1 cellular context compared by ENCODE assay signal in genomic region chr7:101126651-101127459, GRCh38.
TF ChIP-seq lines count a peak whose summit lies in the region.

Gene SERPINE1, plus strand, starts transcription at chr7:101127104. Its CDS starts 1,290 bp downstream, at chr7:101128394.

TF ChIP-seq in HEK293, 187 proteins besides CTCF, POLR2A, EP300 and RAD21 (continued from another document):
- TF ChIP-seq ZNF692 (tag by site-specific recombination; IDR thresholded peaks at IDR 0.05), result peak; percentile 86
- TF ChIP-seq ELK4 (IDR thresholded peaks at IDR 0.05; ENCODE audit: borderline replicate concordance, low read depth, low read length), result no peak
- no peak for TF ChIP-seq ZNF530 (tag by site-specific recombination; IDR thresholded peaks at IDR 0.05; ENCODE audit: low read depth)
- TF ChIP-seq GLIS1 (tag by site-specific recombination; IDR thresholded peaks at IDR 0.05), result peak; percentile 23; the same call in 1 of the 2 replicates
- TF ChIP-seq ZNF266 (tag by site-specific recombination; IDR thresholded peaks at IDR 0.05; ENCODE audit: low read depth), result no peak
- peak; percentile 67 for TF ChIP-seq ZIC2 (tag by site-specific recombination; IDR thresholded peaks at IDR 0.05)
- TF ChIP-seq ZNF76 (tag by site-specific recombination; IDR thresholded peaks at IDR 0.05; ENCODE audit: borderline replicate concordance, low read depth), result 0 out of 2 replicates have a peak, but pooled peaks have one; percentile 16
- TF ChIP-seq ZNF510 (tag by site-specific recombination; IDR thresholded peaks at IDR 0.05; ENCODE audit: insufficient replicate concordance), result no peak
- TF ChIP-seq ZFP41 (tag by site-specific recombination; IDR thresholded peaks at IDR 0.05; ENCODE audit: borderline replicate concordance), result no peak
- TF ChIP-seq GLIS2 (tag by site-specific recombination; IDR thresholded peaks at IDR 0.05), result peak; percentile 78
- no peak for TF ChIP-seq ZBTB6 (tag by site-specific recombination; IDR thresholded peaks at IDR 0.05)
- 0 out of 2 replicates have a peak, but pooled peaks have one; percentile 32 for TF ChIP-seq ZSCAN23 (tag by site-specific recombination; IDR thresholded peaks at IDR 0.05)
- peak; percentile 58; the same call in 1 of the 2 replicates for TF ChIP-seq KLF10 (tag by site-specific recombination; IDR thresholded peaks at IDR 0.05)
- TF ChIP-seq ZSCAN4 (tag by site-specific recombination; IDR thresholded peaks at IDR 0.05), result peak; percentile 72
- peak; percentile 71 for TF ChIP-seq SP7 (tag by site-specific recombination; IDR thresholded peaks at IDR 0.05)
- no peak for TF ChIP-seq ZNF24 (tag by site-specific recombination; IDR thresholded peaks at IDR 0.05)
- peak; percentile 46; the same call in 1 of the 2 replicates for TF ChIP-seq ZBTB21 (tag by site-specific recombination; IDR thresholded peaks at IDR 0.05)
- peak; percentile 66; the same call in 1 of the 2 replicates for TF ChIP-seq ZNF223 (tag by site-specific recombination; IDR thresholded peaks at IDR 0.05)
- TF ChIP-seq ZNF133 (tag by site-specific recombination; IDR thresholded peaks at IDR 0.05), result peak; percentile 43; the same call in 1 of the 2 replicates
- TF ChIP-seq ZBTB20 (tag by site-specific recombination; IDR thresholded peaks at IDR 0.05), result peak; percentile 16; the same call in 1 of the 2 replicates
- TF ChIP-seq ZBTB7A (tag by site-specific recombination; IDR thresholded peaks at IDR 0.05; ENCODE audit: low read depth), result 0 out of 2 replicates have a peak, but pooled peaks have one; percentile 32
- TF ChIP-seq ZBTB8A (tag by site-specific recombination; IDR thresholded peaks at IDR 0.05), result peak; percentile 26; the same call in 1 of the 2 replicates
- no peak for TF ChIP-seq AEBP2 (tag by site-specific recombination; IDR thresholded peaks at IDR 0.05; ENCODE audit: borderline replicate concordance)
- TF ChIP-seq ZNF398 (tag by site-specific recombination; IDR thresholded peaks at IDR 0.05), result peak; percentile 82
- TF ChIP-seq ZBTB17 (tag by site-specific recombination; IDR thresholded peaks at IDR 0.05), result peak; percentile 39; the same call in 1 of the 2 replicates
- no peak for TF ChIP-seq ZNF548 (tag by site-specific recombination; IDR thresholded peaks at IDR 0.05)
- no peak for TF ChIP-seq ZNF302 (tag by site-specific recombination; IDR thresholded peaks at IDR 0.05; ENCODE audit: low read depth)
- TF ChIP-seq OSR2 (tag by site-specific recombination; IDR thresholded peaks at IDR 0.05), result no peak
- peak; percentile 62 for TF ChIP-seq ZNF600 (tag by site-specific recombination; IDR thresholded peaks at IDR 0.05)
- 0 out of 2 replicates have a peak, but pooled peaks have one; percentile 28 for TF ChIP-seq ZNF518A (tag by site-specific recombination; conservative IDR thresholded peaks at IDR 0.05; ENCODE audit: low read depth)
- no peak for TF ChIP-seq ZNF677 (tag by site-specific recombination; IDR thresholded peaks at IDR 0.05)
- no peak for TF ChIP-seq PRDM6 (tag by site-specific recombination; IDR thresholded peaks at IDR 0.05)
- peak; percentile 76 for TF ChIP-seq KLF9 (tag by site-specific recombination; IDR thresholded peaks at IDR 0.05; ENCODE audit: low read depth)
- no peak for TF ChIP-seq ZNF311 (tag by site-specific recombination; IDR thresholded peaks at IDR 0.05; ENCODE audit: borderline replicate concordance)
